ENCODE assay signal across 10 cellular contexts in the genomic region with DNA sequence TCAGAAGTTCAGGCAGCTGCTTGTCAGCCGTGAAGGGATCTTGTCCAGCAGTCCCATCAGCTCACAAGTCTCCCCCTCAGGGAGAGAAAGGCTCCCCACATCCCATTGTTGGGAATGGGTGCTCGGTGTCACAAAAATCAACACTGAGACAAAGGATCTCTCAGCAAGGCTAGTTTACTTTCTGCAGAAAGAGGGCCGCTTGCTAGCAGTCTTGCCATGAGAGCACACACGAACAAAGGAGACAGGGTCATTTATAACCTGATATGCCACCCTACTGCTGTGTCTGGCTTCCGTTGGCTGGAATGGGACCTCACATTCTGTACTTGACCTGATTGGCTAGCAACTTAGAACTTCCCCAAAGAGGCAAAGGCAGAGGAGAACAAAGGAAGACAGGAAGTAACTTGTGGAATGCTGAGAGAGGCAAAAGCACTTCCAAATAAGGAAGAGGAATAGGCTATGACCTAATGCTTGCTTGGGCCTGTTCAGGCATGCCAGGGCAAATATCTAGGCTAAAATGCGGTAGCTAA. TPM values are rescaled to one million over a fixed set of nuclear protein-coding genes. Genes with fewer than 3 reads are reported as not detected.
DNase-seq lines count a peak whose midpoint lies in the region; ATAC-seq and TF ChIP-seq lines count a peak whose summit lies in the region.
"Had no signal": no experiment of that assay in that cellular context is flagged by ENCODE, and none has a peak within 500 bp of the region (broad histone marks: within the 10 kb centered on the region; RNA-seq: fewer than 3 reads in every experiment).

No MANE protein-coding gene starts in this region.

- no peaks in the 10 kb centered on the region for H4K20me1 ChIP-seq in PC-9 (ENCODE audit: insufficient read depth)

- peaks cover 11% of the 10 kb centered on the region for H3K36me3 Mint-ChIP-seq in nephron progenitor cell (ENCODE audit: low read depth)
- H3K36me3 Mint-ChIP-seq in activated CD8-positive, alpha-beta memory T cell treated with anti-CD3 and anti-CD28 coated beads, Interleukin-2, amount 10 ng/mL, durations not matched to agents 7 days and 5 days, result peaks cover 3% of the 10 kb centered on the region
- H3K36me3 Mint-ChIP-seq: CD4-positive, CD25-positive, alpha-beta regulatory T cell had no signal

- CTCF ChIA-PET in PC-9 (lab: Charles Lee), result no interaction called here
- CTCF ChIA-PET in activated CD8-positive, alpha-beta memory T cell treated with anti-CD3 and anti-CD28 coated beads, Interleukin-2, amount 10 ng/mL, durations not matched to agents 7 days and 5 days (lab: Charles Lee), result no interaction called here

- no peaks in the 10 kb centered on the region for H3K79me2 ChIP-seq in PC-9 (ENCODE audit: low read depth)

- peaks cover 48% of the 10 kb centered on the region for H3K9me3 Mint-ChIP-seq in nephron progenitor cell
- no peaks in the 10 kb centered on the region for H3K9me3 Mint-ChIP-seq in activated CD8-positive, alpha-beta memory T cell treated with anti-CD3 and anti-CD28 coated beads, Interleukin-2, amount 10 ng/mL, durations not matched to agents 7 days and 5 days (ENCODE audit: low read depth)

- no TSS peak for BruUV-seq in PC-9 (replicated peaks; lab: Mats Ljungman, UMichigan)

- H3K36me3 ChIP-seq in PC-9 (ENCODE audit: low read depth), result no peaks in the 10 kb centered on the region

- POLR2A ChIA-PET in PC-9 (lab: Charles Lee; ENCODE audit: unreplicated experiment), result interaction anchor here (0.6 to 0.9 kb wide), 4 partner anchors 18 to 106 kb away, joined by 3 to 7 read pairs (median 4); no protein-coding TSS in a partner anchor

- H2AFZ ChIP-seq in PC-9, result no peak overlapping the region

- TF ChIP-seq CTCF in PC-9 (conservative IDR thresholded peaks at IDR 0.05) (no peak), nephron progenitor cell (IDR thresholded peaks at IDR 0.05) (no peak)

- H3K4me2 ChIP-seq in PC-9, result no peak overlapping the region

- H3K9me2 ChIP-seq in PC-9 (ENCODE audit: insufficient read depth), result no peaks in the 10 kb centered on the region

- H3K4me1 ChIP-seq in PC-9 (replicated peaks; ENCODE audit: insufficient read depth), result peaks cover 13% of the 10 kb centered on the region

- H3F3A ChIP-seq in PC-9 (ENCODE audit: insufficient read depth, low read depth), result no peaks in the 10 kb centered on the region

- H3K27me3 Mint-ChIP-seq in nephron progenitor cell (ENCODE audit: low read depth, poor library complexity), result peaks cover 17% of the 10 kb centered on the region
- peaks cover 60% of the 10 kb centered on the region for H3K27me3 Mint-ChIP-seq in activated CD8-positive, alpha-beta memory T cell treated with anti-CD3 and anti-CD28 coated beads, Interleukin-2, amount 10 ng/mL, durations not matched to agents 7 days and 5 days

- intact Hi-C loops in PC-9 (cut with micrococcal nuclease; ENCODE audit: unreplicated experiment), result loop anchor here (2.0 kb wide), 2 partner anchors 48 to 50 kb away; no protein-coding TSS in a partner anchor

- H3K27ac ChIP-seq in PC-9, result no peak overlapping the region
- H3K27ac ChIP-seq in epithelial cell of prostate, result peak overlapping the region; percentile 80

- ATAC-seq in activated CD8-positive, alpha-beta memory T cell treated with anti-CD3 and anti-CD28 coated beads, Interleukin-2, amount 10 ng/mL, durations not matched to agents 7 days and 5 days, result no peak

- no peak overlapping the region for H3K4me3 ChIP-seq in PC-9

- no peaks in the 10 kb centered on the region; the same call in 1 of the 2 replicates for H3K9me3 ChIP-seq in PC-9 (ENCODE audit: insufficient read depth, low read depth)

- H3K27ac Mint-ChIP-seq in nephron progenitor cell, result peak overlapping the region; percentile 99
- no peak overlapping the region for H3K27ac Mint-ChIP-seq in activated CD8-positive, alpha-beta memory T cell treated with anti-CD3 and anti-CD28 coated beads, Interleukin-2, amount 10 ng/mL, durations not matched to agents 7 days and 5 days
- H3K27ac Mint-ChIP-seq: CD4-positive, CD25-positive, alpha-beta regulatory T cell had no signal

- DNase-seq in NCI-H446 (lab: John Stamatoyannopoulos, UW) (peak; percentile 17 to 56), NCI-H446 treated with DMSO at 0.1 percent for 48 hours (lab: John Stamatoyannopoulos, UW) (no peak), PC-9 (peak; percentile 70 to 85), epithelial cell of prostate (ENCODE audit: low read depth, low spot score) (peak; percentile 83), nephron progenitor cell (peak; percentile 30), mesenteric fat pad (ENCODE audit: low spot score) (no peak), HuH-7.5 (ENCODE audit: low spot score) (no peak)
- DNase-seq in activated CD8-positive, alpha-beta memory T cell treated with anti-CD3 and anti-CD28 coated beads, Interleukin-2, amount 10 ng/mL, durations not matched to agents 7 days and 5 days, result no peak

- H3K4me1 Mint-ChIP-seq in nephron progenitor cell, result peaks cover 28% of the 10 kb centered on the region
- H3K4me1 Mint-ChIP-seq in activated CD8-positive, alpha-beta memory T cell treated with anti-CD3 and anti-CD28 coated beads, Interleukin-2, amount 10 ng/mL, durations not matched to agents 7 days and 5 days, result peaks cover 5% of the 10 kb centered on the region
- H3K4me1 Mint-ChIP-seq: CD4-positive, CD25-positive, alpha-beta regulatory T cell had no signal

- peak overlapping the region; percentile 71 for H3K4me3 Mint-ChIP-seq in nephron progenitor cell
- no peak overlapping the region for H3K4me3 Mint-ChIP-seq in activated CD8-positive, alpha-beta memory T cell treated with anti-CD3 and anti-CD28 coated beads, Interleukin-2, amount 10 ng/mL, durations not matched to agents 7 days and 5 days
- H3K4me3 Mint-ChIP-seq: CD4-positive, CD25-positive, alpha-beta regulatory T cell had no signal

- no peaks in the 10 kb centered on the region for H3K27me3 ChIP-seq in PC-9 (ENCODE audit: insufficient read depth, low read depth)

RNA-seq across cellular contexts. Expression of gene IGFL3, which starts 8.7 kb away (rescaled TPM):
- total RNA-seq in PC-9 (2021), result 0.96 TPM in 1 of 2 replicates, not detected in the other
- total RNA-seq in mesenteric fat pad, result not detected
- not detected for total RNA-seq in activated CD8-positive, alpha-beta memory T cell treated with anti-CD3 and anti-CD28 coated beads, Interleukin-2, amount 10 ng/mL, durations not matched to agents 7 days and 5 days
- total RNA-seq: CD4-positive, CD25-positive, alpha-beta regulatory T cell; urinary bladder had no signal

RNA-seq across cellular contexts. Expression of gene IGFL2, which starts 14.9 kb away (rescaled TPM):
- total RNA-seq in PC-9 (2021) (1.0 TPM in 1 of 2 replicates, not detected in the other), mesenteric fat pad (not detected)
- not detected for total RNA-seq in activated CD8-positive, alpha-beta memory T cell treated with anti-CD3 and anti-CD28 coated beads, Interleukin-2, amount 10 ng/mL, durations not matched to agents 7 days and 5 days
- total RNA-seq: CD4-positive, CD25-positive, alpha-beta regulatory T cell; urinary bladder had no signal

Comparison
In these comparisons a context has a peak if more than half of its experiments do, and no peak if none do; other contexts are left out.
1. DNase-seq: peak in NCI-H446 (2 of 2), PC-9 (2 of 2), epithelial cell of prostate (single experiment) and nephron progenitor cell (single experiment); none in NCI-H446 treated with DMSO at 0.1 percent for 48 hours (single experiment), mesenteric fat pad (single experiment), activated CD8-positive, alpha-beta memory T cell treated with anti-CD3 and anti-CD28 coated beads, Interleukin-2, amount 10 ng/mL, durations not matched to agents 7 days and 5 days (single experiment) and HuH-7.5 (single experiment).